ENCODE assay signal across 9 cellular contexts in the genomic region with DNA sequence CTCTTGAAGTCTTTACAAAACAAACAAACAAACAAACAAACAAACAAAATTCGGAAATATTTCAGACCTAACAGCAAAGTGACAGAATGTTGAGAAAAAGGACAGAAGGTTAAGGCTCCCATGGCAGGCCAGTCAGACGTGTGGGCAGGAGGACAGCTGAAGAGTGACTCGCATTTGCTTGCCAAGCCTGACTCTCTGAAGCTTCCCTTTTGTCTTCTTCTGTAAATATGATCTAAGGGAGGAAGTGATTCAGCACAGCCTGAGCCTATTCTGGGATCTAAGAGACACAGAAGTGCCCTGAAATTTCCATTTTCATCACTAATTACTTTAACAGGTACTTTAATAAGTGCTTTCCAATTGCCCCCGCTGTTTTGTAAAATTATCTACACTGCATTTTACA.
DNase-seq lines count a peak whose midpoint lies in the region; ATAC-seq and TF ChIP-seq lines count a peak whose summit lies in the region.
"Had no signal": no experiment of that assay in that cellular context is flagged by ENCODE, and none has a peak within 500 bp of the region (broad histone marks: within the 10 kb centered on the region; RNA-seq: fewer than 3 reads in every experiment).

No MANE protein-coding gene starts in this region.

- H3K27me3 Mint-ChIP-seq in activated T-cell treated with anti-CD3 and anti-CD28 coated beads, Interleukin-2, amount 50 U/mL, for 4 hours (ENCODE audit: low read depth), result no peaks in the 10 kb centered on the region
- H3K27me3 Mint-ChIP-seq in activated T-cell treated with anti-CD3 and anti-CD28 coated beads, Interleukin-2, amount 50 U/mL, for 72 hours (ENCODE audit: low read depth), result no peaks in the 10 kb centered on the region

- no peak overlapping the region for H3K27ac Mint-ChIP-seq in activated T-cell treated with anti-CD3 and anti-CD28 coated beads, Interleukin-2, amount 50 U/mL, for 72 hours

- WGBS in GM23248 (ENCODE audit: low coverage in 1 of 2, low lambda C conversion rate in 2 of 2, missing lambda C conversion rate in 2 of 2), 2 experiments, result 5 to 8% methylated on average over 4 of the region's 4 CpGs

- H3K4me1 Mint-ChIP-seq in activated T-cell treated with anti-CD3 and anti-CD28 coated beads, Interleukin-2, amount 50 U/mL, for 4 hours (ENCODE audit: low read depth), result no peaks in the 10 kb centered on the region
- no peaks in the 10 kb centered on the region for H3K4me1 Mint-ChIP-seq in activated T-cell treated with anti-CD3 and anti-CD28 coated beads, Interleukin-2, amount 50 U/mL, for 72 hours (ENCODE audit: low read depth)

- no peaks in the 10 kb centered on the region for H3K9me2 ChIP-seq in GM23248 (ENCODE audit: insufficient read depth)

- no peaks in the 10 kb centered on the region for H3K36me3 Mint-ChIP-seq in activated T-cell treated with anti-CD3 and anti-CD28 coated beads, Interleukin-2, amount 50 U/mL, for 4 hours (ENCODE audit: insufficient read depth)
- H3K36me3 Mint-ChIP-seq in activated T-cell treated with anti-CD3 and anti-CD28 coated beads, Interleukin-2, amount 50 U/mL, for 72 hours (ENCODE audit: insufficient read depth in 2 of 2), result peaks cover 0 to 2% of the 10 kb centered on the region in 2 donors

- no peak for ATAC-seq in activated T-cell treated with anti-CD3 and anti-CD28 coated beads, Interleukin-2, amount 50 U/mL, for 4 hours
- ATAC-seq in activated T-cell treated with anti-CD3 and anti-CD28 coated beads, Interleukin-2, amount 50 U/mL, for 72 hours (replicated peaks in 1 of 2), result no peak

- H3K79me2 ChIP-seq in GM23248 (ENCODE audit: insufficient read depth), result no peaks in the 10 kb centered on the region

- H3K4me3 Mint-ChIP-seq in activated T-cell treated with anti-CD3 and anti-CD28 coated beads, Interleukin-2, amount 50 U/mL, for 4 hours, result no peak overlapping the region
- H3K4me3 Mint-ChIP-seq in activated T-cell treated with anti-CD3 and anti-CD28 coated beads, Interleukin-2, amount 50 U/mL, for 72 hours, result no peak overlapping the region

- peak; percentile 82 for DNase-seq in GM23248
- peak; percentile 66 for DNase-seq in NCI-H345 (lab: John Stamatoyannopoulos, UW)
- DNase-seq in cardiac fibroblast (ENCODE audit: low read depth in 2 of 2), result peak; percentile 15 to 81
- DNase-seq in pons (ENCODE audit: low spot score), result peak; percentile 86
- DNase-seq in activated effector memory CD4-positive, alpha-beta T cell treated with anti-CD3 and anti-CD28 coated beads, Interleukin-2, amount 50 U/mL, for 16 hours, result no peak
- no peak for DNase-seq in WERI-Rb-1
- DNase-seq in activated T-cell treated with anti-CD3 and anti-CD28 coated beads, Interleukin-2, amount 50 U/mL, for 4 hours, result no peak
- no peak for DNase-seq in activated T-cell treated with anti-CD3 and anti-CD28 coated beads, Interleukin-2, amount 50 U/mL, for 72 hours
- DNase-seq: activated CD4-positive, alpha-beta T cell treated with anti-CD3 and anti-CD28 coated beads for 4 hours had no signal

- H3K4me2 ChIP-seq in GM23248 (ENCODE audit: unreplicated experiment), result peak overlapping the region; percentile 38

- H4K20me1 ChIP-seq in GM23248 (ENCODE audit: insufficient read depth), result no peaks in the 10 kb centered on the region

- H3K4me1 ChIP-seq in GM23248 (ENCODE audit: insufficient read depth), result peaks cover 12% of the 10 kb centered on the region

- H3K36me3 ChIP-seq in GM23248 (ENCODE audit: low read depth) (no peaks in the 10 kb centered on the region), WERI-Rb-1 (no peaks in the 10 kb centered on the region)

- peak overlapping the region; percentile 19; the same call in 1 of the 2 replicates for H3K27ac ChIP-seq in GM23248
- H3K27ac ChIP-seq in WERI-Rb-1, result no peak overlapping the region

- H3K4me3 ChIP-seq in GM23248, result no peak overlapping the region
- H3K4me3 ChIP-seq in cardiac fibroblast (replicated peaks in 1 of 2; ENCODE audit: low read depth in 2 of 2, low read length in 2 of 2), result no peak overlapping the region
- H3K4me3 ChIP-seq in WERI-Rb-1 (ENCODE audit: low read depth, low read length), result no peak overlapping the region

- H3K9ac ChIP-seq in GM23248, result no peak overlapping the region

- in situ Hi-C loops in GM23248 (cut with MboI), result no loop called here

- no peaks in the 10 kb centered on the region for H3K27me3 ChIP-seq in GM23248 (replicated peaks; ENCODE audit: insufficient read depth)
- no peaks in the 10 kb centered on the region for H3K27me3 ChIP-seq in WERI-Rb-1 (ENCODE audit: insufficient read depth, low read depth, severe bottlenecking)

- H3F3A ChIP-seq in GM23248 (ENCODE audit: insufficient read depth), result peaks cover 12% of the 10 kb centered on the region

- no peak for TF ChIP-seq CTCF in cardiac fibroblast (IDR thresholded peaks at IDR 0.05; ENCODE audit: low read depth, low read length)
- no peak for TF ChIP-seq CTCF in WERI-Rb-1 (IDR thresholded peaks at IDR 0.05; ENCODE audit: low read depth, low read length)

- H3K9me3 ChIP-seq in GM23248 (ENCODE audit: low read depth) (no peaks in the 10 kb centered on the region), WERI-Rb-1 (ENCODE audit: severe bottlenecking) (peaks cover 15% of the 10 kb centered on the region)

- no peak overlapping the region for H2AFZ ChIP-seq in GM23248

- H3K9me3 Mint-ChIP-seq in activated T-cell treated with anti-CD3 and anti-CD28 coated beads, Interleukin-2, amount 50 U/mL, for 4 hours, result peaks cover 4% of the 10 kb centered on the region
- peaks cover 3 to 13% of the 10 kb centered on the region in 2 donors for H3K9me3 Mint-ChIP-seq in activated T-cell treated with anti-CD3 and anti-CD28 coated beads, Interleukin-2, amount 50 U/mL, for 72 hours

Comparison
In these comparisons a context has a peak if more than half of its experiments do, and no peak if none do; other contexts are left out.
1. DNase-seq: peak in GM23248 (single experiment), NCI-H345 (single experiment), cardiac fibroblast (2 of 2) and pons (single experiment); none in activated effector memory CD4-positive, alpha-beta T cell treated with anti-CD3 and anti-CD28 coated beads, Interleukin-2, amount 50 U/mL, for 16 hours (single experiment), WERI-Rb-1 (single experiment), activated T-cell treated with anti-CD3 and anti-CD28 coated beads, Interleukin-2, amount 50 U/mL, for 4 hours (single experiment) and activated T-cell treated with anti-CD3 and anti-CD28 coated beads, Interleukin-2, amount 50 U/mL, for 72 hours (0 of 2).